Comparison of ENCODE assay signal across 16 cellular contexts in genomic region chr19:45100202-45100600, GRCh38. TPM values are rescaled to one million over a fixed set of nuclear protein-coding genes. Genes with fewer than 3 reads are reported as not detected.
A peak's percentile ranks its signal among the peaks of the same experiment; 100 is the strongest.
DNase-seq lines count a peak whose midpoint lies in the region; ATAC-seq and TF ChIP-seq lines count a peak whose summit lies in the region.
"Had no signal": no experiment of that assay in that cellular context is flagged by ENCODE, and none has a peak within 500 bp of the region (broad histone marks: within the 10 kb centered on the region; RNA-seq: fewer than 3 reads in every experiment).

No MANE protein-coding gene starts in this region.

- H3K79me2 ChIP-seq in trophoblast cell (ENCODE audit: control insufficient read depth, insufficient read depth, low read length, poor library complexity), result peaks cover 23% of the 10 kb centered on the region

- H2AK5ac ChIP-seq in trophoblast cell (ENCODE audit: low read length), result no peak overlapping the region

- H4K8ac ChIP-seq in trophoblast cell (ENCODE audit: low read depth, low read length), result no peak overlapping the region

- H2BK120ac ChIP-seq in trophoblast cell (ENCODE audit: insufficient read depth, low read length, poor library complexity), result no peak overlapping the region

- H3K79me1 ChIP-seq in trophoblast cell (ENCODE audit: low read length), result no peaks in the 10 kb centered on the region

- H4K91ac ChIP-seq in trophoblast cell (ENCODE audit: low read depth, low read length), result no peak overlapping the region

- ATAC-seq in Right ventricle myocardium inferior, result no peak
- ATAC-seq in GM19455 (IDR thresholded peaks at IDR 0.05; ENCODE audit: unreplicated experiment), result no peak
- ATAC-seq: stimulated activated memory B cell treated with anti-CD40 and anti-IgM and Interleukin-4, amounts not matched to agents 10 μg/mL and 1 μg/mL and 100 μg/mL, for 72 hours had no signal

- intact Hi-C loops in Right ventricle myocardium inferior (cut with DNase I), result no loop called here
- intact Hi-C loops in esophagus squamous epithelium (cut with DNase I), result no loop called here
- intact Hi-C loops in vagina (cut with DNase I), result no loop called here
- intact Hi-C loops in ovary (cut with DNase I), result no loop called here

- TF ChIP-seq EP300 in ovary (IDR thresholded peaks at IDR 0.05), result no peak

- H4K12ac ChIP-seq in trophoblast cell (ENCODE audit: low read depth, low read length), result no peak overlapping the region

- H2BK12ac ChIP-seq in trophoblast cell (ENCODE audit: low read length), result no peak overlapping the region

- H3K23ac ChIP-seq in trophoblast cell (ENCODE audit: low read length), result no peak overlapping the region

- no peaks in the 10 kb centered on the region for H3K36me3 ChIP-seq in right atrium auricular region
- H3K36me3 ChIP-seq in esophagus squamous epithelium, result no peaks in the 10 kb centered on the region
- H3K36me3 ChIP-seq in trophoblast cell (ENCODE audit: control insufficient read depth in 1 of 2, insufficient read depth in 2 of 2, low read length in 2 of 2), result peaks cover 0 to 8% of the 10 kb centered on the region in 2 experiments
- no peaks in the 10 kb centered on the region for H3K36me3 ChIP-seq in vagina
- no peaks in the 10 kb centered on the region for H3K36me3 ChIP-seq in ovary

- H3K4me3 ChIP-seq in right atrium auricular region, result no peak overlapping the region
- peak overlapping the region in 1 of 4 donors; percentile 15 for H3K4me3 ChIP-seq in esophagus squamous epithelium
- no peak overlapping the region for H3K4me3 ChIP-seq in trophoblast cell (ENCODE audit: low read depth, low read length)
- no peak overlapping the region for H3K4me3 ChIP-seq in vagina
- H3K4me3 ChIP-seq in ovary, result no peak overlapping the region

- 46 to 67% methylated on average over 2 to 3 of the region's 3 CpGs for WGBS in esophagus squamous epithelium, 2 donors
- WGBS in trophoblast cell (ENCODE audit: extremely low coverage, insufficient coverage, insufficient read length), result no CpG with 5 or more reads among the region's 3 CpGs
- 81 to 87% (median 82%) methylated on average over 3 of the region's 3 CpGs for WGBS in ovary, 3 donors

- H3K27me3 ChIP-seq in right atrium auricular region, result no peaks in the 10 kb centered on the region
- no peaks in the 10 kb centered on the region for H3K27me3 ChIP-seq in esophagus squamous epithelium
- no peaks in the 10 kb centered on the region for H3K27me3 ChIP-seq in trophoblast cell (ENCODE audit: insufficient read depth, low read length)
- H3K27me3 ChIP-seq in vagina, result no peaks in the 10 kb centered on the region
- H3K27me3 ChIP-seq in ovary, result no peaks in the 10 kb centered on the region

- TF ChIP-seq CTCF in right atrium auricular region (IDR thresholded peaks at IDR 0.05) (no peak), esophagus squamous epithelium (IDR thresholded peaks at IDR 0.05) (no peak), vagina (IDR thresholded peaks at IDR 0.05) (no peak), ovary (IDR thresholded peaks at IDR 0.05) (no peak)

- H3K18ac ChIP-seq in trophoblast cell (ENCODE audit: low read length), result no peak overlapping the region

- H3K4me1 ChIP-seq in right atrium auricular region (peaks cover 0 to 99% of the 10 kb centered on the region in 2 donors), esophagus squamous epithelium (peaks cover 62 to 100% (median 70%) of the 10 kb centered on the region in 3 donors), trophoblast cell (ENCODE audit: control insufficient read depth in 1 of 2, insufficient read depth in 2 of 2, low read length in 2 of 2) (peaks cover 20 to 25% of the 10 kb centered on the region in 2 experiments), vagina (peaks cover 97% of the 10 kb centered on the region), ovary (ENCODE audit: insufficient read depth) (peaks cover 33% of the 10 kb centered on the region)

- H3K9me3 ChIP-seq in right atrium auricular region (no peaks in the 10 kb centered on the region), esophagus squamous epithelium (no peaks in the 10 kb centered on the region), trophoblast cell (ENCODE audit: insufficient read depth, low read depth, low read length) (no peaks in the 10 kb centered on the region), vagina (no peaks in the 10 kb centered on the region), ovary (no peaks in the 10 kb centered on the region)

- DNase-seq in right atrium auricular region (ENCODE audit: low spot score) (no peak), Right ventricle myocardium inferior (ENCODE audit: missing footprints) (no peak), esophagus squamous epithelium (lab: John Stamatoyannopoulos, UW) (no peak), trophoblast cell (peak in 1 of 2 donors; percentile 21), vagina (ENCODE audit: extremely low spot score in 2 of 2) (no peak), ovary (no peak)
- no peak for DNase-seq in activated CD4-positive, alpha-beta T cell treated with anti-CD3 and anti-CD28 coated beads for 1 hour
- DNase-seq: activated CD4-positive, alpha-beta T cell treated with anti-CD3 and anti-CD28 coated beads, Interleukin-2, amount 50 U/mL, for 4 hours; activated T-cell treated with anti-CD3 and anti-CD28 coated beads for 4 hours; effector CD8-positive, alpha-beta T cell; Kasumi-1; NCI-H1105; NCI-H748 treated with DMSO at 0.1 percent for 48 hours; occipital lobe had no signal

- H2BK5ac ChIP-seq in trophoblast cell (ENCODE audit: low read depth, low read length, poor library complexity), result no peak overlapping the region

- no peak for TF ChIP-seq POLR2A in esophagus squamous epithelium (IDR thresholded peaks at IDR 0.05)
- TF ChIP-seq POLR2A in vagina (IDR thresholded peaks at IDR 0.05), result no peak
- TF ChIP-seq POLR2A in ovary (IDR thresholded peaks at IDR 0.05), result no peak

- no peak overlapping the region for H3K4me2 ChIP-seq in trophoblast cell (ENCODE audit: low read length)

- H3K4ac ChIP-seq in trophoblast cell (ENCODE audit: low read depth, low read length), result peak overlapping the region; percentile 2

- no peak overlapping the region for H3K9ac ChIP-seq in trophoblast cell (ENCODE audit: low read length)

- no peak overlapping the region for H3K14ac ChIP-seq in trophoblast cell (ENCODE audit: low read length)

- H2AFZ ChIP-seq in trophoblast cell (ENCODE audit: insufficient read depth, low read length, poor library complexity), result no peak overlapping the region

- H3K27ac ChIP-seq in right atrium auricular region (peak overlapping the region; percentile 80 to 83), esophagus squamous epithelium (peak overlapping the region; percentile 76 to 87 (median 80)), trophoblast cell (ENCODE audit: low read depth, low read length) (no peak overlapping the region), vagina (peak overlapping the region; percentile 88), ovary (no peak overlapping the region)

RNA-seq across cellular contexts. Expression of gene PPP1R37, which starts 7.2 kb away (rescaled TPM):
- total RNA-seq in right atrium auricular region, result 10 to 100 TPM; 21.7 to 22.9 TPM
- 15.1 TPM for total RNA-seq in Right ventricle myocardium inferior
- total RNA-seq in esophagus squamous epithelium, result 10 to 100 TPM; 25.1 to 35.5 (median 30.8) TPM
- polyA plus RNA-seq in trophoblast cell (2013), result 12.8 and 12.9 TPM in 2 replicates
- total RNA-seq in vagina, result 23.8 TPM
- 10 to 100 TPM; 18.5 to 28.4 (median 23.1) TPM for total RNA-seq in ovary
- polyA plus RNA-seq in ovary, result 10 to 100 TPM in 1 of 2 donors, 1 to 10 TPM in 1; 5.5 to 19.5 TPM

RNA-seq across cellular contexts. Expression of gene GEMIN7, which starts 21.1 kb away (rescaled TPM):
- total RNA-seq in right atrium auricular region, result 10 to 100 TPM; 11.3 to 20.0 TPM
- 15.5 TPM for total RNA-seq in Right ventricle myocardium inferior
- 10 to 100 TPM; 22.3 to 28.0 (median 25.4) TPM for total RNA-seq in esophagus squamous epithelium
- polyA plus RNA-seq in trophoblast cell (2013), result 18.4 and 19.0 TPM in 2 replicates
- total RNA-seq in vagina, result 42.0 TPM
- 10 to 100 TPM; 10.4 to 16.0 (median 12.1) TPM for total RNA-seq in ovary
- 10 to 100 TPM in 1 of 2 donors, 1 to 10 TPM in 1; 9.7 to 11.7 TPM for polyA plus RNA-seq in ovary

RNA-seq across cellular contexts. Expression of gene ZNF296, which starts 23.9 kb away (rescaled TPM):
- total RNA-seq in right atrium auricular region, result under 1 TPM in 1 of 2 donors, not detected in 1; 0.43 TPM
- 0.19 TPM for total RNA-seq in Right ventricle myocardium inferior
- total RNA-seq in esophagus squamous epithelium, result 10 to 100 TPM in 1 of 4 donors, 1 to 10 TPM in 3; 4.0 to 17.7 (median 4.5) TPM
- 0.62 and 0.67 TPM in 2 replicates for polyA plus RNA-seq in trophoblast cell (2013)
- 5.6 TPM for total RNA-seq in vagina
- 1 to 10 TPM in 1 of 7 donors, under 1 TPM in 6; 0.24 to 2.4 (median 0.52) TPM for total RNA-seq in ovary
- under 1 TPM in 1 of 2 donors, not detected in 1; 0.29 TPM for polyA plus RNA-seq in ovary
- total RNA-seq: occipital lobe had no signal

Comparison
In these comparisons a context has a peak if more than half of its experiments do, and no peak if none do; other contexts are left out.
1. H3K27ac ChIP-seq: peak in right atrium auricular region (2 of 2), esophagus squamous epithelium (4 of 4) and vagina (single experiment); none in trophoblast cell (single experiment) and ovary (0 of 2).